In the genomic region with DNA sequence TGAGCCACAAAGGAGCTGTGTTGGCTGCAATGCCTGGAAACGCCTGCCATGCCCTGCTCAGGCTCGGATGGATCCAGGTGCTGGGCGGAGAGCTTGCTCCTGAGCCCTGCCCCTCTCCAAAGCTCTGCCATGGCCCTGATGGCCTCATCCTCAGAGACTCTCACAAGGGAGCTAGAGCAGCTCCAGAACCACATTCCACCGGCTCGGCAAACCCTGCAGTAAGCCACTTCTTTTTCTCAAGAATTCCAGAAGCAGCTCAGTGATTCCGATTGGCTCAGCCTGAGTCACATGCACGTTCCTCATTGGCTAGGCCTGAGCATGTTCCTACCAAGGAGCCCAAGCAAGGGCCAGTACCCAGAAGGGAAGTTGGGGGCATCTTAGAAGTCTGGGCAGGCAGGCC, we compare ENCODE assay signal across 1 cellular context.
TF ChIP-seq lines count a peak whose summit lies in the region.

No MANE protein-coding gene starts in this region.

TF ChIP-seq in HepG2, 621 proteins besides CTCF, POLR2A, EP300 and RAD21:
- TF ChIP-seq NFYC (CRISPR knock-in tag; IDR thresholded peaks at IDR 0.05) (0 out of 2 replicates have a peak, but pooled peaks have one; percentile 31), LBX2 (CRISPR knock-in tag; IDR thresholded peaks at IDR 0.05; ENCODE audit: borderline replicate concordance) (no peak), ZBTB26 (CRISPR knock-in tag; IDR thresholded peaks at IDR 0.05; ENCODE audit: borderline replicate concordance) (peak; percentile 77; the same call in 1 of the 2 replicates), ZNF329 (CRISPR knock-in tag; IDR thresholded peaks at IDR 0.05; ENCODE audit: low read depth) (peak; percentile 95)
